In the genomic region with DNA sequence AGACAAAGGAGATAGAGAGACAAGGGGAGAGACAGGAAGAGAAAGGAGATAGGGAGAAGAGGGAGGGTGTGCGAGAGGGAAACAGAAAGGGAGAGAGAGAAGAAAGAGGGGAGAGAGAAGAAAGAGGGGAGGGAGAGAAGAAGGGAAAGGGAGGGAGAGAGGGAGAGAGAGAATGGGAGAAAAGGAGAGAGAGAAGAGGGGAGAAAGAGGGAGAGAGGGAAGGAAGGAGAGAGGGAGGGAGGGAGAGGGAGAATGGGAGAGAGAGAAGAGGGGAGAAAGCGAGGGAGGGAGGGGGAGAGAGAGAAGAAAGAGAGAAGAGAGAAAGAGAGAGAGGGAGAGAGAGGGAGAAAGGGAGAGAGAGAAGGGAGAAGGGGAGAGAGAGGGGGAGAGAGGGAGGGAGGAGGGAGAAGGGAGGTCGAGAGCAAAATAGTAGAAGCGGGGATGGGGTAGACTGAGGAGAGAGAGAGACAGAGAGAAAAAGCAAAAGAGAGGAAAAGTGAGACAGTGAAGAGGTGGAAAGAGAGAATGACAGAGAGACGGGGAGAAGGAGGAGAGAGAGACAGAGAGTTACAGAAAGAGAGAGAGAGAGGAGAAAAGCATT, we compare ENCODE assay signal across 7 cellular contexts.
"Had no signal": no experiment of that assay in that cellular context is flagged by ENCODE, and none has a peak within 500 bp of the region (broad histone marks: within the 10 kb centered on the region; RNA-seq: fewer than 3 reads in every experiment).

No MANE protein-coding gene starts in this region.

- DNase-seq: H7, KG1 had no signal

- H3K36me3 ChIP-seq: HAP-1 had no signal

- H2AFZ ChIP-seq: GM23338 had no signal

- H3K4me1 ChIP-seq: HAP-1 had no signal

- H3K4me1 Mint-ChIP-seq: GM23338 had no signal

- H3K9me3 ChIP-seq: HAP-1 had no signal

- H3K27ac ChIP-seq: HL-60 had no signal

- FAIRE-seq: HepG2 had no signal

- H3K4me2 ChIP-seq: GM23338 had no signal

- H3K9me3 Mint-ChIP-seq: IgD-negative memory B cell had no signal

- H3K4me3 ChIP-seq: GM23338, HAP-1 had no signal

- H3K27ac Mint-ChIP-seq: GM23338, IgD-negative memory B cell had no signal

- H3K27me3 Mint-ChIP-seq: IgD-negative memory B cell had no signal

- ATAC-seq: GM23338, HepG2 had no signal

- H3K4me3 Mint-ChIP-seq: GM23338 had no signal
